ENCODE assay signal across 26 cellular contexts in genomic region chr15:49881866-49882265, GRCh38.
"Had no signal": no experiment of that assay in that cellular context is flagged by ENCODE, and none has a peak within 500 bp of the region (broad histone marks: within the 10 kb centered on the region; RNA-seq: fewer than 3 reads in every experiment).

No MANE protein-coding gene starts in this region.

- H3K27me3 Mint-ChIP-seq: activated CD4-positive, alpha-beta memory T cell treated with anti-CD3 and anti-CD28 coated beads for 36 hours; activated CD4-positive, alpha-beta T cell treated with anti-CD3 and anti-CD28 coated beads, Interleukin-2, amount 10 ng/mL, durations not matched to agents 24 days and 14 days; activated naive CD8-positive, alpha-beta T cell treated with anti-CD3 and anti-CD28 coated beads, Interleukin-2, amount 10 ng/mL, durations not matched to agents 7 days and 5 days had no signal

- H3K9me3 Mint-ChIP-seq: activated CD4-positive, alpha-beta memory T cell treated with anti-CD3 and anti-CD28 coated beads for 36 hours; activated CD4-positive, alpha-beta T cell treated with anti-CD3 and anti-CD28 coated beads, Interleukin-2, amount 10 ng/mL, durations not matched to agents 24 days and 14 days; activated naive CD4-positive, alpha-beta T cell treated with anti-CD3 and anti-CD28 coated beads for 36 hours; activated naive CD8-positive, alpha-beta T cell treated with anti-CD3 and anti-CD28 coated beads, Interleukin-2, amount 10 ng/mL, durations not matched to agents 7 days and 5 days; activated T-helper 1 cell treated with anti-CD3 and anti-CD28 coated beads, Interleukin-12 subunit alpha, Interleukin-12 subunit beta, Interleukin-2, Interleukin-4 antibody, amounts not matched to agents 30 ng/mL and 10 ng/mL and 1 ng/mL, durations not matched to agents 14 hours and 24 hours and 36 hours; nephron progenitor cell had no signal

- H3K36me3 ChIP-seq: brain microvascular endothelial cell, gastroesophageal sphincter, pancreas, prostate gland, transverse colon, vagina had no signal

- H3K4me3 ChIP-seq: coronary artery, dorsolateral prefrontal cortex, gastroesophageal sphincter, hepatocyte, pancreas, prostate gland, testis, transverse colon, vagina had no signal

- H2AFZ ChIP-seq: hepatocyte had no signal

- H3K4me2 ChIP-seq: hepatocyte had no signal

- H3K79me2 ChIP-seq: hepatocyte had no signal

- H3K4me1 ChIP-seq: pancreas had no signal

- ATAC-seq: gastroesophageal sphincter, pancreas had no signal

- H3K4me1 Mint-ChIP-seq: activated CD4-positive, alpha-beta T cell treated with anti-CD3 and anti-CD28 coated beads, Interleukin-2, amount 10 ng/mL, durations not matched to agents 24 days and 14 days had no signal

- H3K27ac Mint-ChIP-seq: activated CD4-positive, alpha-beta memory T cell treated with anti-CD3 and anti-CD28 coated beads for 36 hours; activated CD4-positive, alpha-beta T cell treated with anti-CD3 and anti-CD28 coated beads, Interleukin-2, amount 10 ng/mL, durations not matched to agents 24 days and 14 days; activated naive CD4-positive, alpha-beta T cell treated with anti-CD3 and anti-CD28 coated beads for 36 hours; activated naive CD8-positive, alpha-beta T cell treated with anti-CD3 and anti-CD28 coated beads, Interleukin-2, amount 10 ng/mL, durations not matched to agents 7 days and 5 days; activated T-helper 1 cell treated with anti-CD3 and anti-CD28 coated beads, Interleukin-12 subunit alpha, Interleukin-12 subunit beta, Interleukin-2, Interleukin-4 antibody, amounts not matched to agents 30 ng/mL and 10 ng/mL and 1 ng/mL, durations not matched to agents 14 hours and 24 hours and 36 hours; nephron progenitor cell had no signal

- H3K27ac ChIP-seq: brain microvascular endothelial cell, coronary artery, dorsolateral prefrontal cortex, gastroesophageal sphincter, hepatocyte, pancreas, prostate gland, testis, transverse colon, vagina had no signal

- H3K4me3 Mint-ChIP-seq: activated CD4-positive, alpha-beta memory T cell treated with anti-CD3 and anti-CD28 coated beads for 36 hours; activated CD4-positive, alpha-beta T cell treated with anti-CD3 and anti-CD28 coated beads, Interleukin-2, amount 10 ng/mL, durations not matched to agents 24 days and 14 days; activated naive CD4-positive, alpha-beta T cell treated with anti-CD3 and anti-CD28 coated beads for 36 hours; activated naive CD8-positive, alpha-beta T cell treated with anti-CD3 and anti-CD28 coated beads, Interleukin-2, amount 10 ng/mL, durations not matched to agents 7 days and 5 days; activated T-helper 1 cell treated with anti-CD3 and anti-CD28 coated beads, Interleukin-12 subunit alpha, Interleukin-12 subunit beta, Interleukin-2, Interleukin-4 antibody, amounts not matched to agents 30 ng/mL and 10 ng/mL and 1 ng/mL, durations not matched to agents 14 hours and 24 hours and 36 hours; nephron progenitor cell had no signal

- H3K36me3 Mint-ChIP-seq: activated CD4-positive, alpha-beta memory T cell treated with anti-CD3 and anti-CD28 coated beads for 36 hours had no signal

- H3K9me3 ChIP-seq: gastroesophageal sphincter, pancreas, prostate gland, testis, transverse colon, vagina had no signal

- DNase-seq: activated CD4-positive, alpha-beta memory T cell treated with anti-CD3 and anti-CD28 coated beads for 36 hours; activated CD4-positive, alpha-beta T cell treated with anti-CD3 and anti-CD28 coated beads, Interleukin-2, amount 10 ng/mL, durations not matched to agents 24 days and 14 days; activated CD4-positive, CD25-positive, alpha-beta regulatory T cell treated with anti-CD3 and anti-CD28 coated beads, Interleukin-2, amount 50 U/mL, for 72 hours; activated CD8-positive, alpha-beta memory T cell treated with anti-CD3 and anti-CD28 coated beads, Interleukin-2, amount 50 U/mL, for 4 hours; activated effector memory CD4-positive, alpha-beta T cell treated with anti-CD3 and anti-CD28 coated beads, Interleukin-2, amount 50 U/mL, for 16 hours; activated naive CD4-positive, alpha-beta T cell treated with anti-CD3 and anti-CD28 coated beads for 36 hours; activated naive CD8-positive, alpha-beta T cell treated with anti-CD3 and anti-CD28 coated beads, Interleukin-2, amount 10 ng/mL, durations not matched to agents 7 days and 5 days; activated T-cell treated with anti-CD3 and anti-CD28 coated beads, Interleukin-2, amount 50 U/mL, for 1 hour; amniotic stem cell; brain microvascular endothelial cell; dorsolateral prefrontal cortex; effector memory CD4-positive, alpha-beta T cell; left cardiac atrium; nephron progenitor cell; pancreas; retina; stimulated activated naive CD4-positive, alpha-beta T cell treated with Interleukin-2 at 50 U/mL for 16 hours; T-helper 2 cell; testis; transverse colon had no signal

- H3K27me3 ChIP-seq: brain microvascular endothelial cell, dorsolateral prefrontal cortex, gastroesophageal sphincter, hepatocyte, pancreas, testis, transverse colon, vagina had no signal
